ENCODE assay signal across 2 cellular contexts in genomic region chr12:119088917-119089667, GRCh38.
TF ChIP-seq lines count a peak whose summit lies in the region.

No MANE protein-coding gene starts in this region.

TF ChIP-seq in GM23338, 12 proteins besides CTCF, POLR2A, EP300 and RAD21 (continued from another document):
- TF ChIP-seq, protein P1, sequence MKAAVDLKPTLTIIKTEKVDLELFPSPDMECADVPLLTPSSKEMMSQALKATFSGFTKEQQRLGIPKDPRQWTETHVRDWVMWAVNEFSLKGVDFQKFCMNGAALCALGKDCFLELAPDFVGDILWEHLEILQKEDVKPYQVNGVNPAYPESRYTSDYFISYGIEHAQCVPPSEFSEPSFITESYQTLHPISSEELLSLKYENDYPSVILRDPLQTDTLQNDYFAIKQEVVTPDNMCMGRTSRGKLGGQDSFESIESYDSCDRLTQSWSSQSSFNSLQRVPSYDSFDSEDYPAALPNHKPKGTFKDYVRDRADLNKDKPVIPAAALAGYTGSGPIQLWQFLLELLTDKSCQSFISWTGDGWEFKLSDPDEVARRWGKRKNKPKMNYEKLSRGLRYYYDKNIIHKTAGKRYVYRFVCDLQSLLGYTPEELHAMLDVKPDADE (IDR thresholded peaks at IDR 0.05) = no peak
- TF ChIP-seq, protein P2, sequence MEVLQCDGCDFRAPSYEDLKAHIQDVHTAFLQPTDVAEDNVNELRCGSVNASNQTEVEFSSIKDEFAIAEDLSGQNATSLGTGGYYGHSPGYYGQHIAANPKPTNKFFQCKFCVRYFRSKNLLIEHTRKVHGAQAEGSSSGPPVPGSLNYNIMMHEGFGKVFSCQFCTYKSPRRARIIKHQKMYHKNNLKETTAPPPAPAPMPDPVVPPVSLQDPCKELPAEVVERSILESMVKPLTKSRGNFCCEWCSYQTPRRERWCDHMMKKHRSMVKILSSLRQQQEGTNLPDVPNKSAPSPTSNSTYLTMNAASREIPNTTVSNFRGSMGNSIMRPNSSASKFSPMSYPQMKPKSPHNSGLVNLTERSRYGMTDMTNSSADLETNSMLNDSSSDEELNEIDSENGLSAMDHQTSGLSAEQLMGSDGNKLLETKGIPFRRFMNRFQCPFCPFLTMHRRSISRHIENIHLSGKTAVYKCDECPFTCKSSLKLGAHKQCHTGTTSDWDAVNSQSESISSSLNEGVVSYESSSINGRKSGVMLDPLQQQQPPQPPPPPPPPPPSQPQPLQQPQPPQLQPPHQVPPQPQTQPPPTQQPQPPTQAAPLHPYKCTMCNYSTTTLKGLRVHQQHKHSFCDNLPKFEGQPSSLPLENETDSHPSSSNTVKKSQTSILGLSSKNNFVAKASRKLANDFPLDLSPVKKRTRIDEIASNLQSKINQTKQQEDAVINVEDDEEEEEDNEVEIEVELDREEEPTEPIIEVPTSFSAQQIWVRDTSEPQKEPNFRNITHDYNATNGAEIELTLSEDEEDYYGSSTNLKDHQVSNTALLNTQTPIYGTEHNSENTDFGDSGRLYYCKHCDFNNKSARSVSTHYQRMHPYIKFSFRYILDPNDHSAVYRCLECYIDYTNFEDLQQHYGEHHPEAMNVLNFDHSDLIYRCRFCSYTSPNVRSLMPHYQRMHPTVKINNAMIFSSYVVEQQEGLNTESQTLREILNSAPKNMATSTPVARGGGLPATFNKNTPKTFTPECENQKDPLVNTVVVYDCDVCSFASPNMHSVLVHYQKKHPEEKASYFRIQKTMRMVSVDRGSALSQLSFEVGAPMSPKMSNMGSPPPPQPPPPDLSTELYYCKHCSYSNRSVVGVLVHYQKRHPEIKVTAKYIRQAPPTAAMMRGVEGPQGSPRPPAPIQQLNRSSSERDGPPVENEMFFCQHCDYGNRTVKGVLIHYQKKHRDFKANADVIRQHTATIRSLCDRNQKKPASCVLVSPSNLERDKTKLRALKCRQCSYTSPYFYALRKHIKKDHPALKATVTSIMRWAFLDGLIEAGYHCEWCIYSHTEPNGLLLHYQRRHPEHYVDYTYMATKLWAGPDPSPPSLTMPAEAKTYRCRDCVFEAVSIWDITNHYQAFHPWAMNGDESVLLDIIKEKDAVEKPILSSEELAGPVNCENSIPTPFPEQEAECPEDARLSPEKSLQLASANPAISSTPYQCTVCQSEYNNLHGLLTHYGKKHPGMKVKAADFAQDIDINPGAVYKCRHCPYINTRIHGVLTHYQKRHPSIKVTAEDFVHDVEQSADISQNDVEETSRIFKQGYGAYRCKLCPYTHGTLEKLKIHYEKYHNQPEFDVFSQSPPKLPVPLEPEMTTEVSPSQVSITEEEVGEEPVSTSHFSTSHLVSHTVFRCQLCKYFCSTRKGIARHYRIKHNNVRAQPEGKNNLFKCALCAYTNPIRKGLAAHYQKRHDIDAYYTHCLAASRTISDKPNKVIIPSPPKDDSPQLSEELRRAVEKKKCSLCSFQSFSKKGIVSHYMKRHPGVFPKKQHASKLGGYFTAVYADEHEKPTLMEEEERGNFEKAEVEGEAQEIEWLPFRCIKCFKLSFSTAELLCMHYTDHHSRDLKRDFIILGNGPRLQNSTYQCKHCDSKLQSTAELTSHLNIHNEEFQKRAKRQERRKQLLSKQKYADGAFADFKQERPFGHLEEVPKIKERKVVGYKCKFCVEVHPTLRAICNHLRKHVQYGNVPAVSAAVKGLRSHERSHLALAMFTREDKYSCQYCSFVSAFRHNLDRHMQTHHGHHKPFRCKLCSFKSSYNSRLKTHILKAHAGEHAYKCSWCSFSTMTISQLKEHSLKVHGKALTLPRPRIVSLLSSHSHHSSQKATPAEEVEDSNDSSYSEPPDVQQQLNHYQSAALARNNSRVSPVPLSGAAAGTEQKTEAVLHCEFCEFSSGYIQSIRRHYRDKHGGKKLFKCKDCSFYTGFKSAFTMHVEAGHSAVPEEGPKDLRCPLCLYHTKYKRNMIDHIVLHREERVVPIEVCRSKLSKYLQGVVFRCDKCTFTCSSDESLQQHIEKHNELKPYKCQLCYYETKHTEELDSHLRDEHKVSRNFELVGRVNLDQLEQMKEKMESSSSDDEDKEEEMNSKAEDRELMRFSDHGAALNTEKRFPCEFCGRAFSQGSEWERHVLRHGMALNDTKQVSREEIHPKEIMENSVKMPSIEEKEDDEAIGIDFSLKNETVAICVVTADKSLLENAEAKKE (CRISPR knock-in tag; IDR thresholded peaks at IDR 0.05) = peak; percentile 99
- TF ChIP-seq POLR2AphosphoS5 (IDR thresholded peaks at IDR 0.05; ENCODE audit: low read depth) = no peak

TF ChIP-seq in H1, 55 proteins besides CTCF, POLR2A, EP300 and RAD21 (continued from another document and continues in another):
- TF ChIP-seq PHF8 (conservative IDR thresholded peaks at IDR 0.05; ENCODE audit: low read depth, low read length) (no peak), SIN3A (conservative IDR thresholded peaks at IDR 0.05 in 1 of 2, IDR thresholded peaks at IDR 0.05 in 1 of 2; ENCODE audit: low read depth in 1 of 2, low read length in 2 of 2) (0 out of 4 replicates have a peak, but pooled peaks of 1 of the 2 experiments have one; percentile 23), CHD1 (IDR thresholded peaks at IDR 0.05; ENCODE audit: low read depth, low read length) (no peak), RNF2 (IDR thresholded peaks at IDR 0.05; ENCODE audit: borderline replicate concordance, low read depth, low read length, missing control alignments, poor library complexity, severe bottlenecking) (no peak), HDAC2 (IDR thresholded peaks at IDR 0.05; ENCODE audit: borderline replicate concordance in 1 of 2, low read depth in 2 of 2, low read length in 2 of 2) (peak; percentile 57 to 98; a peak in 3 of 4 replicates), CREB1 (IDR thresholded peaks at IDR 0.05) (no peak), JUN (IDR thresholded peaks at IDR 0.05; ENCODE audit: low read depth, low read length) (no peak), ASH2L (IDR thresholded peaks at IDR 0.05; ENCODE audit: low read length) (peak; percentile 61), GABPA (IDR thresholded peaks at IDR 0.05; ENCODE audit: borderline replicate concordance, insufficient read depth, low read length) (no peak), RBBP5 (IDR thresholded peaks at IDR 0.05; ENCODE audit: borderline replicate concordance, low read depth, low read length) (no peak), SP4 (IDR thresholded peaks at IDR 0.05; ENCODE audit: low read length) (no peak), CHD2 (IDR thresholded peaks at IDR 0.05; ENCODE audit: low read length) (peak; percentile 52), RFX5 (IDR thresholded peaks at IDR 0.05; ENCODE audit: borderline replicate concordance, low read depth, low read length) (no peak), SIX5 (IDR thresholded peaks at IDR 0.05; ENCODE audit: low read depth, low read length) (no peak), SP1 (IDR thresholded peaks at IDR 0.05; ENCODE audit: low read depth, low read length) (peak; percentile 89), TBP (IDR thresholded peaks at IDR 0.05; ENCODE audit: low read depth, low read length) (no peak), JUND (IDR thresholded peaks at IDR 0.05; ENCODE audit: low read length) (no peak), TEAD4 (IDR thresholded peaks at IDR 0.05; ENCODE audit: low read depth, low read length) (no peak), MAFK (IDR thresholded peaks at IDR 0.05; ENCODE audit: low read depth, low read length) (no peak; the same call in 1 of the 2 replicates), CBX5 (IDR thresholded peaks at IDR 0.05; ENCODE audit: low read depth, low read length) (no peak), GTF2F1 (IDR thresholded peaks at IDR 0.05; ENCODE audit: borderline replicate concordance, low read depth, low read length) (no peak), KDM1A (IDR thresholded peaks at IDR 0.05; ENCODE audit: borderline replicate concordance, low read length) (peak; percentile 16; the same call in 1 of the 2 replicates), BCL11A (IDR thresholded peaks at IDR 0.05; ENCODE audit: low read depth in 2 of 2, low read length in 2 of 2) (peak; percentile 57 to 73)
- TF ChIP-seq, protein P3, sequence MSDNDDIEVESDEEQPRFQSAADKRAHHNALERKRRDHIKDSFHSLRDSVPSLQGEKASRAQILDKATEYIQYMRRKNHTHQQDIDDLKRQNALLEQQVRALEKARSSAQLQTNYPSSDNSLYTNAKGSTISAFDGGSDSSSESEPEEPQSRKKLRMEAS (IDR thresholded peaks at IDR 0.05) = peak; percentile 4; the same call in 1 of the 2 replicates
- TF ChIP-seq, protein P4, sequence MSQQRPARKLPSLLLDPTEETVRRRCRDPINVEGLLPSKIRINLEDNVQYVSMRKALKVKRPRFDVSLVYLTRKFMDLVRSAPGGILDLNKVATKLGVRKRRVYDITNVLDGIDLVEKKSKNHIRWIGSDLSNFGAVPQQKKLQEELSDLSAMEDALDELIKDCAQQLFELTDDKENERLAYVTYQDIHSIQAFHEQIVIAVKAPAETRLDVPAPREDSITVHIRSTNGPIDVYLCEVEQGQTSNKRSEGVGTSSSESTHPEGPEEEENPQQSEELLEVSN (IDR thresholded peaks at IDR 0.05) = no peak; the same call in 1 of the 2 replicates
- TF ChIP-seq, protein P5, sequence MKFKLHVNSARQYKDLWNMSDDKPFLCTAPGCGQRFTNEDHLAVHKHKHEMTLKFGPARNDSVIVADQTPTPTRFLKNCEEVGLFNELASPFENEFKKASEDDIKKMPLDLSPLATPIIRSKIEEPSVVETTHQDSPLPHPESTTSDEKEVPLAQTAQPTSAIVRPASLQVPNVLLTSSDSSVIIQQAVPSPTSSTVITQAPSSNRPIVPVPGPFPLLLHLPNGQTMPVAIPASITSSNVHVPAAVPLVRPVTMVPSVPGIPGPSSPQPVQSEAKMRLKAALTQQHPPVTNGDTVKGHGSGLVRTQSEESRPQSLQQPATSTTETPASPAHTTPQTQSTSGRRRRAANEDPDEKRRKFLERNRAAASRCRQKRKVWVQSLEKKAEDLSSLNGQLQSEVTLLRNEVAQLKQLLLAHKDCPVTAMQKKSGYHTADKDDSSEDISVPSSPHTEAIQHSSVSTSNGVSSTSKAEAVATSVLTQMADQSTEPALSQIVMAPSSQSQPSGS (IDR thresholded peaks at IDR 0.05; ENCODE audit: low read length) = no peak; the same call in 1 of the 2 replicates
- TF ChIP-seq, protein P6, sequence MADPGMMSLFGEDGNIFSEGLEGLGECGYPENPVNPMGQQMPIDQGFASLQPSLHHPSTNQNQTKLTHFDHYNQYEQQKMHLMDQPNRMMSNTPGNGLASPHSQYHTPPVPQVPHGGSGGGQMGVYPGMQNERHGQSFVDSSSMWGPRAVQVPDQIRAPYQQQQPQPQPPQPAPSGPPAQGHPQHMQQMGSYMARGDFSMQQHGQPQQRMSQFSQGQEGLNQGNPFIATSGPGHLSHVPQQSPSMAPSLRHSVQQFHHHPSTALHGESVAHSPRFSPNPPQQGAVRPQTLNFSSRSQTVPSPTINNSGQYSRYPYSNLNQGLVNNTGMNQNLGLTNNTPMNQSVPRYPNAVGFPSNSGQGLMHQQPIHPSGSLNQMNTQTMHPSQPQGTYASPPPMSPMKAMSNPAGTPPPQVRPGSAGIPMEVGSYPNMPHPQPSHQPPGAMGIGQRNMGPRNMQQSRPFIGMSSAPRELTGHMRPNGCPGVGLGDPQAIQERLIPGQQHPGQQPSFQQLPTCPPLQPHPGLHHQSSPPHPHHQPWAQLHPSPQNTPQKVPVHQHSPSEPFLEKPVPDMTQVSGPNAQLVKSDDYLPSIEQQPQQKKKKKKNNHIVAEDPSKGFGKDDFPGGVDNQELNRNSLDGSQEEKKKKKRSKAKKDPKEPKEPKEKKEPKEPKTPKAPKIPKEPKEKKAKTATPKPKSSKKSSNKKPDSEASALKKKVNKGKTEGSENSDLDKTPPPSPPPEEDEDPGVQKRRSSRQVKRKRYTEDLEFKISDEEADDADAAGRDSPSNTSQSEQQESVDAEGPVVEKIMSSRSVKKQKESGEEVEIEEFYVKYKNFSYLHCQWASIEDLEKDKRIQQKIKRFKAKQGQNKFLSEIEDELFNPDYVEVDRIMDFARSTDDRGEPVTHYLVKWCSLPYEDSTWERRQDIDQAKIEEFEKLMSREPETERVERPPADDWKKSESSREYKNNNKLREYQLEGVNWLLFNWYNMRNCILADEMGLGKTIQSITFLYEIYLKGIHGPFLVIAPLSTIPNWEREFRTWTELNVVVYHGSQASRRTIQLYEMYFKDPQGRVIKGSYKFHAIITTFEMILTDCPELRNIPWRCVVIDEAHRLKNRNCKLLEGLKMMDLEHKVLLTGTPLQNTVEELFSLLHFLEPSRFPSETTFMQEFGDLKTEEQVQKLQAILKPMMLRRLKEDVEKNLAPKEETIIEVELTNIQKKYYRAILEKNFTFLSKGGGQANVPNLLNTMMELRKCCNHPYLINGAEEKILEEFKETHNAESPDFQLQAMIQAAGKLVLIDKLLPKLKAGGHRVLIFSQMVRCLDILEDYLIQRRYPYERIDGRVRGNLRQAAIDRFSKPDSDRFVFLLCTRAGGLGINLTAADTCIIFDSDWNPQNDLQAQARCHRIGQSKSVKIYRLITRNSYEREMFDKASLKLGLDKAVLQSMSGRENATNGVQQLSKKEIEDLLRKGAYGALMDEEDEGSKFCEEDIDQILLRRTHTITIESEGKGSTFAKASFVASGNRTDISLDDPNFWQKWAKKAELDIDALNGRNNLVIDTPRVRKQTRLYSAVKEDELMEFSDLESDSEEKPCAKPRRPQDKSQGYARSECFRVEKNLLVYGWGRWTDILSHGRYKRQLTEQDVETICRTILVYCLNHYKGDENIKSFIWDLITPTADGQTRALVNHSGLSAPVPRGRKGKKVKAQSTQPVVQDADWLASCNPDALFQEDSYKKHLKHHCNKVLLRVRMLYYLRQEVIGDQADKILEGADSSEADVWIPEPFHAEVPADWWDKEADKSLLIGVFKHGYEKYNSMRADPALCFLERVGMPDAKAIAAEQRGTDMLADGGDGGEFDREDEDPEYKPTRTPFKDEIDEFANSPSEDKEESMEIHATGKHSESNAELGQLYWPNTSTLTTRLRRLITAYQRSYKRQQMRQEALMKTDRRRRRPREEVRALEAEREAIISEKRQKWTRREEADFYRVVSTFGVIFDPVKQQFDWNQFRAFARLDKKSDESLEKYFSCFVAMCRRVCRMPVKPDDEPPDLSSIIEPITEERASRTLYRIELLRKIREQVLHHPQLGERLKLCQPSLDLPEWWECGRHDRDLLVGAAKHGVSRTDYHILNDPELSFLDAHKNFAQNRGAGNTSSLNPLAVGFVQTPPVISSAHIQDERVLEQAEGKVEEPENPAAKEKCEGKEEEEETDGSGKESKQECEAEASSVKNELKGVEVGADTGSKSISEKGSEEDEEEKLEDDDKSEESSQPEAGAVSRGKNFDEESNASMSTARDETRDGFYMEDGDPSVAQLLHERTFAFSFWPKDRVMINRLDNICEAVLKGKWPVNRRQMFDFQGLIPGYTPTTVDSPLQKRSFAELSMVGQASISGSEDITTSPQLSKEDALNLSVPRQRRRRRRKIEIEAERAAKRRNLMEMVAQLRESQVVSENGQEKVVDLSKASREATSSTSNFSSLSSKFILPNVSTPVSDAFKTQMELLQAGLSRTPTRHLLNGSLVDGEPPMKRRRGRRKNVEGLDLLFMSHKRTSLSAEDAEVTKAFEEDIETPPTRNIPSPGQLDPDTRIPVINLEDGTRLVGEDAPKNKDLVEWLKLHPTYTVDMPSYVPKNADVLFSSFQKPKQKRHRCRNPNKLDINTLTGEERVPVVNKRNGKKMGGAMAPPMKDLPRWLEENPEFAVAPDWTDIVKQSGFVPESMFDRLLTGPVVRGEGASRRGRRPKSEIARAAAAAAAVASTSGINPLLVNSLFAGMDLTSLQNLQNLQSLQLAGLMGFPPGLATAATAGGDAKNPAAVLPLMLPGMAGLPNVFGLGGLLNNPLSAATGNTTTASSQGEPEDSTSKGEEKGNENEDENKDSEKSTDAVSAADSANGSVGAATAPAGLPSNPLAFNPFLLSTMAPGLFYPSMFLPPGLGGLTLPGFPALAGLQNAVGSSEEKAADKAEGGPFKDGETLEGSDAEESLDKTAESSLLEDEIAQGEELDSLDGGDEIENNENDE (IDR thresholded peaks at IDR 0.05; ENCODE audit: insufficient replicate concordance, low read length) = peak; percentile 86
- TF ChIP-seq, protein P7, sequence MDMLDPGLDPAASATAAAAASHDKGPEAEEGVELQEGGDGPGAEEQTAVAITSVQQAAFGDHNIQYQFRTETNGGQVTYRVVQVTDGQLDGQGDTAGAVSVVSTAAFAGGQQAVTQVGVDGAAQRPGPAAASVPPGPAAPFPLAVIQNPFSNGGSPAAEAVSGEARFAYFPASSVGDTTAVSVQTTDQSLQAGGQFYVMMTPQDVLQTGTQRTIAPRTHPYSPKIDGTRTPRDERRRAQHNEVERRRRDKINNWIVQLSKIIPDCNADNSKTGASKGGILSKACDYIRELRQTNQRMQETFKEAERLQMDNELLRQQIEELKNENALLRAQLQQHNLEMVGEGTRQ (IDR thresholded peaks at IDR 0.05; ENCODE audit: low read length) = no peak
